In genomic region chr14:45699451-45699850, GRCh38 we compare ENCODE assay signal across 22 cellular contexts.
DNase-seq lines count a peak whose midpoint lies in the region; TF ChIP-seq lines count a peak whose summit lies in the region.
"Had no signal": no experiment of that assay in that cellular context is flagged by ENCODE, and none has a peak within 500 bp of the region (broad histone marks: within the 10 kb centered on the region; RNA-seq: fewer than 3 reads in every experiment).

No MANE protein-coding gene starts in this region.

- H3K9me3 ChIP-seq in breast epithelium (no peaks in the 10 kb centered on the region), hepatocyte (ENCODE audit: low read depth) (no peaks in the 10 kb centered on the region), smooth muscle cell (replicated peaks; ENCODE audit: low read depth) (no peaks in the 10 kb centered on the region)
- H3K9me3 ChIP-seq: SK-N-SH, thoracic aorta had no signal

- TF ChIP-seq CTCF in breast epithelium (IDR thresholded peaks at IDR 0.05) (no peak), hepatocyte (IDR thresholded peaks at IDR 0.05; ENCODE audit: poor library complexity) (no peak), smooth muscle cell (IDR thresholded peaks at IDR 0.05; ENCODE audit: borderline replicate concordance, insufficient read depth, poor library complexity, severe bottlenecking) (no peak)

- H3K27ac ChIP-seq in breast epithelium: peak overlapping the region; percentile 5 to 16
- peak overlapping the region; percentile 16 for H3K27ac ChIP-seq in hepatocyte
- no peak overlapping the region for H3K27ac ChIP-seq in smooth muscle cell (ENCODE audit: low read depth)
- H3K27ac ChIP-seq: epithelial cell of prostate, thoracic aorta had no signal

- 49% methylated on average over 5 of the region's 5 CpGs for WGBS in hepatocyte (ENCODE audit: low lambda C conversion rate, missing lambda C conversion rate)
- WGBS in smooth muscle cell (ENCODE audit: low lambda C conversion rate): 46% methylated on average over 5 of the region's 5 CpGs

- no peaks in the 10 kb centered on the region for H3K9me2 ChIP-seq in hepatocyte (replicated peaks; ENCODE audit: insufficient read depth)
- H3K9me2 ChIP-seq: SK-N-SH had no signal

- H3F3A ChIP-seq in smooth muscle cell (ENCODE audit: low read depth): no peaks in the 10 kb centered on the region

- H3K36me3 ChIP-seq in breast epithelium (no peaks in the 10 kb centered on the region), hepatocyte (replicated peaks; ENCODE audit: insufficient read depth, low read depth) (no peaks in the 10 kb centered on the region), smooth muscle cell (ENCODE audit: low read depth) (no peaks in the 10 kb centered on the region)
- H3K36me3 ChIP-seq: thoracic aorta had no signal

- peaks cover 0 to 17% of the 10 kb centered on the region in 2 donors for H3K4me1 ChIP-seq in breast epithelium
- H3K4me1 ChIP-seq in hepatocyte (ENCODE audit: insufficient read depth): peaks cover 9% of the 10 kb centered on the region
- H3K4me1 ChIP-seq in smooth muscle cell (ENCODE audit: low read depth): no peaks in the 10 kb centered on the region

- H3K79me2 ChIP-seq in hepatocyte (no peaks in the 10 kb centered on the region), smooth muscle cell (ENCODE audit: low read depth) (no peaks in the 10 kb centered on the region)

- H3K4me2 ChIP-seq in hepatocyte (no peak overlapping the region), smooth muscle cell (no peak overlapping the region)
- H3K4me2 ChIP-seq: SK-N-SH had no signal

- H4K20me1 ChIP-seq in hepatocyte (ENCODE audit: insufficient read depth, poor library complexity, severe bottlenecking) (no peaks in the 10 kb centered on the region), smooth muscle cell (ENCODE audit: low read depth) (no peaks in the 10 kb centered on the region)

- intact Hi-C loops in breast epithelium (cut with DNase I; ENCODE audit: low total_unique reads): no loop called here

- H2AFZ ChIP-seq in hepatocyte: peak overlapping the region; percentile 10
- H2AFZ ChIP-seq in smooth muscle cell (ENCODE audit: low read depth): peak overlapping the region; percentile 38

- H3K27me3 ChIP-seq in breast epithelium: no peaks in the 10 kb centered on the region
- no peaks in the 10 kb centered on the region for H3K27me3 ChIP-seq in hepatocyte
- no peaks in the 10 kb centered on the region for H3K27me3 ChIP-seq in smooth muscle cell (ENCODE audit: low read depth)

- no peak overlapping the region for H3K9ac ChIP-seq in smooth muscle cell (ENCODE audit: low read depth)
- H3K9ac ChIP-seq: SK-N-SH had no signal

- TF ChIP-seq POLR2A in breast epithelium (IDR thresholded peaks at IDR 0.05): no peak

- DNase-seq in LHCN-M2 (ENCODE audit: low read depth) (peak; percentile 39), breast epithelium (ENCODE audit: low spot score in 2 of 2) (peak in 1 of 2 donors; percentile 29), hepatocyte (ENCODE audit: low spot score) (no peak), smooth muscle cell (lab: John Stamatoyannopoulos, UW; ENCODE audit: unreplicated experiment) (no peak), NCI-H345 treated with DMSO at 0.1 percent for 48 hours (lab: John Stamatoyannopoulos, UW; ENCODE audit: unreplicated experiment) (no peak), NCI-H774 (lab: John Stamatoyannopoulos, UW) (no peak), GM19238 (ENCODE audit: insufficient read length, low spot score) (no peak)
- DNase-seq: activated CD4-positive, alpha-beta T cell treated with anti-CD3 and anti-CD28 coated beads for 36 hours; activated T-cell treated with anti-CD3 and anti-CD28 coated beads, Interleukin-2, amount 50 U/mL, for 24 hours; natural killer cell; NCI-H1436 treated with DMSO at 0.1 percent for 48 hours; NCI-H2107; NCI-H510A treated with DMSO at 0.1 percent for 48 hours; right cardiac atrium; SK-N-SH; stimulated activated CD4-positive, alpha-beta T cell treated with anti-CD3 and anti-CD28 coated beads, Interleukin-12 subunit alpha, Interleukin-12 subunit beta, amount 100 ng/mL, for 4 hours; stimulated activated CD4-positive, alpha-beta T cell treated with anti-CD3 and anti-CD28 coated beads, Interleukin-4, amount 100 ng/mL, for 24 hours; stimulated activated naive CD4-positive, alpha-beta T cell; T-helper 2 cell had no signal

- H3K4me3 ChIP-seq in breast epithelium: no peak overlapping the region
- H3K4me3 ChIP-seq in hepatocyte: no peak overlapping the region
- no peak overlapping the region for H3K4me3 ChIP-seq in smooth muscle cell
- H3K4me3 ChIP-seq: K562, thoracic aorta had no signal
